9 cellular contexts compared by ENCODE assay signal in genomic region chr9:73081979-73082657, GRCh38.
A peak's percentile ranks its signal among the peaks of the same experiment; 100 is the strongest.
DNase-seq lines count a peak whose midpoint lies in the region; ATAC-seq and TF ChIP-seq lines count a peak whose summit lies in the region.
"Had no signal": no experiment of that assay in that cellular context is flagged by ENCODE, and none has a peak within 500 bp of the region (broad histone marks: within the 10 kb centered on the region; RNA-seq: fewer than 3 reads in every experiment).

No MANE protein-coding gene starts in this region.

- no peaks in the 10 kb centered on the region for H3K27me3 ChIP-seq in vagina

- H3K36me3 ChIP-seq in HEK293 (ENCODE audit: control insufficient read depth in 2 of 2, insufficient read depth in 1 of 2, low read length in 2 of 2) (no peaks in the 10 kb centered on the region), vagina (no peaks in the 10 kb centered on the region)

- H3K4me3 ChIP-seq in HEK293 (ENCODE audit: low read depth, low read length) (no peak overlapping the region), vagina (no peak overlapping the region)

- ATAC-seq in stimulated activated naive CD8-positive, alpha-beta T cell treated with anti-CD3 and anti-CD28 coated beads, Interleukin-15, Interleukin-2, amounts not matched to agents 100 U/mL and 50 U/mL, for 24 hours: no peak

- CTCF ChIA-PET in HEK293 (lab: Yijun Ruan, JAX): interaction anchor here (0.6 to 3.0 kb wide), 36 partner anchors 9 to 801 kb away, joined by 3 to 16 read pairs (median 4); no protein-coding TSS in a partner anchor

- in situ Hi-C loops in T47D (cut with HindIII; ENCODE audit: low pct_unique_long_range_greater_than_20kb, low sequenced_read_pairs): no loop called here

- no peaks in the 10 kb centered on the region for H3K9me3 ChIP-seq in HEK293 (ENCODE audit: control insufficient read depth, insufficient read depth, low read depth, low read length)
- no peaks in the 10 kb centered on the region for H3K9me3 ChIP-seq in vagina

- intact Hi-C loops in vagina (cut with DNase I): loop anchor here (10.0 kb wide), 1 partner anchor 227 kb away; no protein-coding TSS in a partner anchor

- no peaks in the 10 kb centered on the region for H3K4me1 ChIP-seq in HEK293 (ENCODE audit: control insufficient read depth, insufficient read depth, low read length)
- H3K4me1 ChIP-seq in vagina: no peaks in the 10 kb centered on the region

- TF ChIP-seq CTCF in HEK293 (tag by site-specific recombination; IDR thresholded peaks at IDR 0.05) (0 out of 2 replicates have a peak, but pooled peaks have one; percentile 38), vagina (IDR thresholded peaks at IDR 0.05) (peak; percentile 43 to 81 (median 48))

- H3K27ac ChIP-seq in HEK293 (ENCODE audit: extremely low read depth, low read depth, low read length) (no peak overlapping the region), vagina (no peak overlapping the region)

- DNase-seq in ELR (ENCODE audit: low read depth): peak; percentile 54
- DNase-seq in NCI-H226: peak; percentile 6
- peak; percentile 4 to 49 for DNase-seq in T47D (ENCODE audit: low read depth in 1 of 2, low spot score in 1 of 2)
- peak; percentile 55 for DNase-seq in kidney tubule cell (ENCODE audit: low spot score)
- DNase-seq in vagina (ENCODE audit: extremely low spot score in 2 of 2): no peak
- DNase-seq in stimulated activated naive CD8-positive, alpha-beta T cell treated with anti-CD3 and anti-CD28 coated beads, Interleukin-15, Interleukin-2, amounts not matched to agents 100 U/mL and 50 U/mL, for 24 hours: no peak
- no peak for DNase-seq in NCI-H187 (lab: John Stamatoyannopoulos, UW)
- DNase-seq: activated B cell treated with CpG ODN at 0.5 μM for 24 hours had no signal

- no peak for TF ChIP-seq POLR2A in vagina (IDR thresholded peaks at IDR 0.05)

- POLR2A ChIA-PET in HEK293 (lab: Yijun Ruan, JAX): interaction anchor here (1.5 kb wide), 1 partner anchor 717 kb away, joined by 3 read pairs; the partner anchor contains the start of gene ZFAND5

TF ChIP-seq in HEK293, 187 proteins besides CTCF, POLR2A, EP300 and RAD21:
- TF ChIP-seq ZNF792 (tag by site-specific recombination; IDR thresholded peaks at IDR 0.05) (no peak), ZNF654 (tag by site-specific recombination; IDR thresholded peaks at IDR 0.05; ENCODE audit: low read depth) (peak; percentile 78), ZBTB1 (tag by site-specific recombination; IDR thresholded peaks at IDR 0.05) (no peak)
TF ChIP-seq in HEK293: peak in this region for 1.

Comparison
In these comparisons a context has a peak if more than half of its experiments do, and no peak if none do; other contexts are left out.
1. DNase-seq: peak in ELR (single experiment), NCI-H226 (single experiment), T47D (2 of 2) and kidney tubule cell (single experiment); none in vagina (0 of 2), stimulated activated naive CD8-positive, alpha-beta T cell treated with anti-CD3 and anti-CD28 coated beads, Interleukin-15, Interleukin-2, amounts not matched to agents 100 U/mL and 50 U/mL, for 24 hours (single experiment) and NCI-H187 (0 of 2).